ENCODE assay signal across 15 cellular contexts in genomic region chr11:117735350-117735977, GRCh38.
"Had no signal": no experiment of that assay in that cellular context is flagged by ENCODE, and none has a peak within 500 bp of the region (broad histone marks: within the 10 kb centered on the region; RNA-seq: fewer than 3 reads in every experiment).

No MANE protein-coding gene starts in this region.

- H3K9me3 Mint-ChIP-seq: activated naive CD4-positive, alpha-beta T cell treated with anti-CD3 and anti-CD28 coated beads for 36 hours; activated naive CD8-positive, alpha-beta T cell treated with anti-CD3 and anti-CD28 coated beads, Interleukin-2, amount 50 U/mL, for 24 hours; activated T-helper 17 cell treated with anti-CD3 and anti-CD28 coated beads, Interleukin-2, amount 50 U/mL, for 72 hours; mesothelial cell of epicardium; neural crest cell had no signal

- H3K27me3 Mint-ChIP-seq: activated naive CD8-positive, alpha-beta T cell treated with anti-CD3 and anti-CD28 coated beads, Interleukin-2, amount 50 U/mL, for 24 hours had no signal

- ATAC-seq: activated CD4-positive, CD25-positive, alpha-beta regulatory T cell treated with anti-CD3 and anti-CD28 coated beads, Interleukin-2, amount 50 U/mL, for 24 hours; activated naive CD8-positive, alpha-beta T cell treated with anti-CD3 and anti-CD28 coated beads, Interleukin-2, amount 50 U/mL, for 24 hours; activated T-helper 17 cell treated with anti-CD3 and anti-CD28 coated beads, Interleukin-2, amount 50 U/mL, for 72 hours; gastrocnemius medialis; heart right ventricle had no signal

- H3K36me3 Mint-ChIP-seq: mesothelial cell of epicardium had no signal

- H3K4me1 Mint-ChIP-seq: activated naive CD8-positive, alpha-beta T cell treated with anti-CD3 and anti-CD28 coated beads, Interleukin-2, amount 50 U/mL, for 24 hours; activated T-helper 17 cell treated with anti-CD3 and anti-CD28 coated beads, Interleukin-2, amount 50 U/mL, for 72 hours had no signal

- H3K27ac Mint-ChIP-seq: activated naive CD4-positive, alpha-beta T cell treated with anti-CD3 and anti-CD28 coated beads for 36 hours; activated naive CD8-positive, alpha-beta T cell treated with anti-CD3 and anti-CD28 coated beads, Interleukin-2, amount 50 U/mL, for 24 hours; activated T-helper 17 cell treated with anti-CD3 and anti-CD28 coated beads, Interleukin-2, amount 50 U/mL, for 72 hours; mesothelial cell of epicardium had no signal

- H3K4me3 Mint-ChIP-seq: activated naive CD4-positive, alpha-beta T cell treated with anti-CD3 and anti-CD28 coated beads for 36 hours; activated naive CD8-positive, alpha-beta T cell treated with anti-CD3 and anti-CD28 coated beads, Interleukin-2, amount 50 U/mL, for 24 hours; activated T-helper 17 cell treated with anti-CD3 and anti-CD28 coated beads, Interleukin-2, amount 50 U/mL, for 72 hours; mesothelial cell of epicardium; neural crest cell had no signal

- DNase-seq: activated CD4-positive, alpha-beta T cell treated with anti-CD3 and anti-CD28 coated beads, Interleukin-2, amount 50 U/mL, for 1 hour; activated naive CD4-positive, alpha-beta T cell treated with anti-CD3 and anti-CD28 coated beads for 36 hours; activated naive CD8-positive, alpha-beta T cell treated with anti-CD3 and anti-CD28 coated beads, Interleukin-2, amount 50 U/mL, for 24 hours; erythroblast; gastrocnemius medialis; heart right ventricle; sigmoid colon; stimulated activated CD4-positive, alpha-beta T cell treated with anti-CD3 and anti-CD28 coated beads, Interleukin-1b, Interleukin-23, amount 100 ng/mL, for 48 hours; stomach; T-helper 9 cell; thyroid gland had no signal
